Comparison of ENCODE assay signal across 8 cellular contexts in genomic region chr3:17431004-17431403, GRCh38.
DNase-seq lines count a peak whose midpoint lies in the region; ATAC-seq, FAIRE-seq and TF ChIP-seq lines count a peak whose summit lies in the region.

No MANE protein-coding gene starts in this region.

- H3K4me2 ChIP-seq in neural cell (ENCODE audit: low read length), result no peak overlapping the region

- H3K27ac ChIP-seq in neural cell (ENCODE audit: low read length), result no peak overlapping the region

- no peak for TF ChIP-seq POLR2A in H54 (IDR thresholded peaks at IDR 0.05; ENCODE audit: low read depth, low read length)

- no peak overlapping the region for H3K4me3 ChIP-seq in neural cell (ENCODE audit: low read length)

- intact Hi-C loops in CD14-positive monocyte (cut with micrococcal nuclease), result loop anchor here in 1 of 2 donors (10.0 kb wide), 1 partner anchor 414 kb away; no protein-coding TSS in a partner anchor

- DNase-seq in CD14-positive monocyte (ENCODE audit: low spot score) (no peak), H54 (ENCODE audit: insufficient read length, low spot score) (no peak), NCI-H774 (lab: John Stamatoyannopoulos, UW) (peak; percentile 3), dermis blood vessel endothelial cell (peak; percentile 63)
- DNase-seq in stimulated activated effector memory CD8-positive, alpha-beta T cell treated with anti-CD3 and anti-CD28 coated beads, Interleukin-12 subunit alpha, Interleukin-12 subunit beta, amount 100 ng/mL, for 72 hours (ENCODE audit: low spot score in 2 of 2), result no peak

- ATAC-seq in stimulated activated effector memory CD8-positive, alpha-beta T cell treated with anti-CD3 and anti-CD28 coated beads, Interleukin-12 subunit alpha, Interleukin-12 subunit beta, amount 100 ng/mL, for 72 hours, result no peak
- no peak for ATAC-seq in GM21360 (IDR thresholded peaks at IDR 0.05; ENCODE audit: unreplicated experiment)
- no peak for ATAC-seq in GM21381 (IDR thresholded peaks at IDR 0.05; ENCODE audit: unreplicated experiment)

- no peaks in the 10 kb centered on the region for H3K27me3 Mint-ChIP-seq in CD14-positive monocyte (ENCODE audit: low read depth in 3 of 3)

- H4K20me1 ChIP-seq in neural cell (ENCODE audit: insufficient read depth), result no peaks in the 10 kb centered on the region

- no peaks in the 10 kb centered on the region for H3K27me3 ChIP-seq in neural cell (ENCODE audit: insufficient read depth, low read depth, low read length)

- peak; percentile 23 for TF ChIP-seq CTCF in CD14-positive monocyte (IDR thresholded peaks at IDR 0.05)
- peak; percentile 70 for TF ChIP-seq CTCF in neural cell (IDR thresholded peaks at IDR 0.05; ENCODE audit: poor library complexity, severe bottlenecking)

- H3K9me3 ChIP-seq in neural cell (ENCODE audit: low read length), result no peaks in the 10 kb centered on the region

- TF ChIP-seq EP300 in neural cell (conservative IDR thresholded peaks at IDR 0.05; ENCODE audit: poor library complexity, severe bottlenecking), result no peak

- H3K4me3 Mint-ChIP-seq in CD14-positive monocyte, result no peak overlapping the region
- H3K4me3 Mint-ChIP-seq in stimulated activated effector memory CD8-positive, alpha-beta T cell treated with anti-CD3 and anti-CD28 coated beads, Interleukin-12 subunit alpha, Interleukin-12 subunit beta, amount 100 ng/mL, for 72 hours, result no peak overlapping the region

- H3K4me1 Mint-ChIP-seq in CD14-positive monocyte, result no peaks in the 10 kb centered on the region
- H3K4me1 Mint-ChIP-seq in stimulated activated effector memory CD8-positive, alpha-beta T cell treated with anti-CD3 and anti-CD28 coated beads, Interleukin-12 subunit alpha, Interleukin-12 subunit beta, amount 100 ng/mL, for 72 hours, result no peaks in the 10 kb centered on the region

- H3K36me3 ChIP-seq in neural cell (ENCODE audit: insufficient read depth, low read length), result no peaks in the 10 kb centered on the region

- no peaks in the 10 kb centered on the region for H3K9me2 ChIP-seq in neural cell (ENCODE audit: insufficient read depth, low read length)

- peak; percentile 98 for FAIRE-seq in H54 (lab: Jason Lieb, UNC)

- peaks cover 13 to 20% of the 10 kb centered on the region in 2 donors for H3K36me3 Mint-ChIP-seq in CD14-positive monocyte
- no peaks in the 10 kb centered on the region for H3K36me3 Mint-ChIP-seq in stimulated activated effector memory CD8-positive, alpha-beta T cell treated with anti-CD3 and anti-CD28 coated beads, Interleukin-12 subunit alpha, Interleukin-12 subunit beta, amount 100 ng/mL, for 72 hours

- H3F3A ChIP-seq in neural cell (ENCODE audit: insufficient read depth, low read length, poor library complexity, severe bottlenecking), result no peaks in the 10 kb centered on the region

- H3K79me2 ChIP-seq in neural cell (replicated peaks; ENCODE audit: insufficient read depth, low read length), result no peaks in the 10 kb centered on the region

- peaks cover 2 to 12% (median 2%) of the 10 kb centered on the region in 7 donors for H3K9me3 Mint-ChIP-seq in CD14-positive monocyte
- no peaks in the 10 kb centered on the region for H3K9me3 Mint-ChIP-seq in stimulated activated effector memory CD8-positive, alpha-beta T cell treated with anti-CD3 and anti-CD28 coated beads, Interleukin-12 subunit alpha, Interleukin-12 subunit beta, amount 100 ng/mL, for 72 hours

- no peak overlapping the region for H3K9ac ChIP-seq in neural cell (ENCODE audit: low read length)

- no peak overlapping the region for H3K27ac Mint-ChIP-seq in CD14-positive monocyte
- no peak overlapping the region for H3K27ac Mint-ChIP-seq in stimulated activated effector memory CD8-positive, alpha-beta T cell treated with anti-CD3 and anti-CD28 coated beads, Interleukin-12 subunit alpha, Interleukin-12 subunit beta, amount 100 ng/mL, for 72 hours

- peak; percentile 78 for TF ChIP-seq RAD21 in neural cell (conservative IDR thresholded peaks at IDR 0.05)

- no peak overlapping the region for H2AFZ ChIP-seq in neural cell (ENCODE audit: low read depth, low read length)

TF ChIP-seq in neural cell, 6 proteins besides CTCF, POLR2A, EP300 and RAD21:
- no peak for TF ChIP-seq POLR2AphosphoS5 (IDR thresholded peaks at IDR 0.05)
- TF ChIP-seq SMC3 (conservative IDR thresholded peaks at IDR 0.05; ENCODE audit: poor library complexity), result peak; percentile 81

Comparison
In these comparisons a context has a peak if more than half of its experiments do, and no peak if none do; other contexts are left out.
1. DNase-seq: peak in NCI-H774 (single experiment) and dermis blood vessel endothelial cell (single experiment); none in CD14-positive monocyte (single experiment), H54 (single experiment) and stimulated activated effector memory CD8-positive, alpha-beta T cell treated with anti-CD3 and anti-CD28 coated beads, Interleukin-12 subunit alpha, Interleukin-12 subunit beta, amount 100 ng/mL, for 72 hours (0 of 2).